In the genomic region with DNA sequence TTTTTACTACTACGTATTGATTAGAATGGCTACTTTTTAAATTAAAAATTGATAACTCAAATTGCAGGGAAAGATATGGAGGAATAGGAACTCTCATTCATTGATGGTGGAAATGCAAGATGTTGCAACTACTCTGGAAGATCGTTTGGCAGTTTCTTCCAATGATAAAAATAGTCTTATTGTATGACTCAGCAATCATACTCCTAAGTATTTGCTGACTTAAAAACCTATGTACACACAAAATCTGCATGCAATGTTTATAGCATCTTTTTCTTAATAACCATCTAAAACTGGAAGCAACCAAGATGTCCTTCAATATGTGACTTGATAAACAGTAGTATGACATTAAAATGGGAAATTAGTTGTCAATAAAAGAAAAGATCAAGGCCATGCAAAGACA, we compare ENCODE assay signal across 32 cellular contexts.
"Had no signal": no experiment of that assay in that cellular context is flagged by ENCODE, and none has a peak within 500 bp of the region (broad histone marks: within the 10 kb centered on the region; RNA-seq: fewer than 3 reads in every experiment).

No MANE protein-coding gene starts in this region.

- H3K27me3 ChIP-seq: adrenal gland, body of pancreas, esophagus muscularis mucosa, foreskin keratinocyte, gastrocnemius medialis, heart left ventricle had no signal

- DNase-seq: activated B cell treated with CpG ODN at 0.5 μM for 24 hours; activated CD4-positive, alpha-beta T cell treated with anti-CD3 and anti-CD28 coated beads for 48 hours; activated CD4-positive, alpha-beta T cell treated with anti-CD3 and anti-CD28 coated beads, Interleukin-2, amount 50 U/mL, for 1 hour; activated CD4-positive, alpha-beta T cell treated with anti-CD3 and anti-CD28 coated beads, Interleukin-2, amount 50 U/mL, for 48 hours; activated CD8-positive, alpha-beta memory T cell treated with anti-CD3 and anti-CD28 coated beads for 24 hours; activated CD8-positive, alpha-beta T cell treated with anti-CD3 and anti-CD28 coated beads for 36 hours; activated effector memory CD4-positive, alpha-beta T cell treated with Interleukin-2 at 50 U/mL for 16 hours; activated naive CD4-positive, alpha-beta T cell treated with anti-CD3 and anti-CD28 coated beads for 36 hours; activated naive CD8-positive, alpha-beta T cell treated with anti-CD3 and anti-CD28 coated beads for 36 hours; activated naive CD8-positive, alpha-beta T cell treated with anti-CD3 and anti-CD28 coated beads, Interleukin-2, amount 50 U/mL, for 24 hours; activated T-cell treated with anti-CD3 and anti-CD28 coated beads, Interleukin-2, amount 50 U/mL, for 4 hours; adrenal gland; amygdala; aorta; body of pancreas; caudate nucleus; cortex of kidney; dermis blood vessel endothelial cell; effector CD4-positive, alpha-beta T cell; effector memory CD8-positive, alpha-beta T cell; erythroblast; foreskin keratinocyte; gastrocnemius medialis; glutamatergic neuron; heart left ventricle; T-helper 17 cell; WERI-Rb-1 had no signal

- H3K4me3 ChIP-seq: adrenal gland, body of pancreas, esophagus muscularis mucosa, gastrocnemius medialis, heart left ventricle had no signal

- H3K36me3 ChIP-seq: adrenal gland, esophagus muscularis mucosa, gastrocnemius medialis, heart left ventricle, WERI-Rb-1 had no signal

- FAIRE-seq: colon, TTC549 had no signal

- H3K9me3 ChIP-seq: adrenal gland, body of pancreas, esophagus muscularis mucosa, gastrocnemius medialis had no signal

- H3K4me1 ChIP-seq: adrenal gland, body of pancreas, esophagus muscularis mucosa, foreskin keratinocyte, gastrocnemius medialis, heart left ventricle had no signal

- H3K27ac ChIP-seq: adrenal gland, body of pancreas, esophagus muscularis mucosa, foreskin keratinocyte, gastrocnemius medialis, heart left ventricle, WERI-Rb-1 had no signal

- ATAC-seq: activated CD4-positive, CD25-positive, alpha-beta regulatory T cell treated with anti-CD3 and anti-CD28 coated beads, Interleukin-2, amount 50 U/mL, for 24 hours; activated CD8-positive, alpha-beta T cell treated with anti-CD3 and anti-CD28 coated beads for 36 hours; activated naive CD8-positive, alpha-beta T cell treated with anti-CD3 and anti-CD28 coated beads, Interleukin-2, amount 50 U/mL, for 24 hours; activated T-cell treated with anti-CD3 and anti-CD28 coated beads, Interleukin-2, amount 50 U/mL, for 4 hours; activated T-helper 17 cell treated with anti-CD3 and anti-CD28 coated beads, Interleukin-2, amount 50 U/mL, for 72 hours; body of pancreas; effector memory CD8-positive, alpha-beta T cell; foreskin keratinocyte; gastrocnemius medialis; heart left ventricle; T-helper 17 cell had no signal
